ENCODE assay signal across 9 cellular contexts in the genomic region with DNA sequence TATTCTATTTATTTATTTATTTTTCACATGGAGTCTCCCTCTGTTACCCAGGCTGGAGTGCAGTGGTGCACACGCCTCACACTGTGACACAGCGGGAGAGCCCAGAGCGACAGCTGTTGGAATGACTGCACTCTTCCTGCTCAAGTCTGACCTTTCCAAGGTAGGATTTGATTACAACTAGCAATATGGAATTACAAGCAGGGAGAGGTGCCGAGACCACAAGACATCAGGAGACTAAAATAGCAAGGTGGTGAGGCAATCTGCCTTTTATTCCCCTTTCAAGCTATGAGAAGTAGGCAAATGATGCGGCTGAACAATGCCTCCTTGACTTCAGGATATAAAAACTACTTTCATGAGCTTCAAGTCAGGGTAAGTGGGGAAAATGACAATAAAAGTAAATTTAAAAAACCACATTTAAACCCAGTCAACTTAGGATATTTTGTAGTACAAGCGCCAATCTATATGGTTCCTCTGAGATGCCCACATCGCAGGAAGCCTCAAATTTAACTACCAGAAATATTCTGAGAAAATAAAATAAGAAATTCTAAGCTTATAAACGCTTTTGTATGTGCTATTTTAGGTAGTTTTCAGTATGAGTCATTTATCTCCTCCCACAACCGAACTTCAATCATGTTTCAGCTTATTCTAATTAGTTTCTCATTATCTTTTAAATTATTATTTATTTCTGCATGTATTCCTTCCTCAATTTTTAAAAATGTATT.
DNase-seq lines count a peak whose midpoint lies in the region; ATAC-seq, FAIRE-seq and TF ChIP-seq lines count a peak whose summit lies in the region.
"Had no signal": no experiment of that assay in that cellular context is flagged by ENCODE, and none has a peak within 500 bp of the region (broad histone marks: within the 10 kb centered on the region; RNA-seq: fewer than 3 reads in every experiment).

No MANE protein-coding gene starts in this region.

- H3K9me3 ChIP-seq in BLaER1 treated with 17β-estradiol and CSF1 and Interleukin-3, amounts not matched to agents 10 nM and 100 nM (replicated peaks in 1 of 11): 0 out of 22 replicates have a peak, but pooled peaks cover 0 to 9% (median 0%) of the 10 kb centered on the region in 11 experiments
- H3K9me3 ChIP-seq in Caco-2: no peaks in the 10 kb centered on the region

- 0 out of 22 replicates have a peak overlapping the region, but pooled peaks of 1 of the 11 experiments have one; percentile 10 for H3K27ac ChIP-seq in BLaER1 treated with 17β-estradiol and CSF1 and Interleukin-3, amounts not matched to agents 10 nM and 100 nM

- H3K27ac Mint-ChIP-seq in Caco-2 (ENCODE audit: unreplicated experiment): no peak overlapping the region

- FAIRE-seq in H54 (lab: Jason Lieb, UNC): peak; percentile 74

- intact Hi-C loops in Caco-2 (cut with micrococcal nuclease; ENCODE audit: unreplicated experiment): no loop called here

- CTCF ChIA-PET in Caco-2 (lab: Charles Lee): no interaction called here

- H3K4me3 ChIP-seq in BLaER1 treated with 17β-estradiol and CSF1 and Interleukin-3, amounts not matched to agents 10 nM and 100 nM: no peak overlapping the region
- H3K4me3 ChIP-seq in Caco-2 (ENCODE audit: low read depth, low read length): no peak overlapping the region

- ATAC-seq in HG02884 (IDR thresholded peaks at IDR 0.05; ENCODE audit: unreplicated experiment) (no peak), HG02642 (IDR thresholded peaks at IDR 0.05; ENCODE audit: poor library complexity, unreplicated experiment) (no peak)

- no peak for TF ChIP-seq POLR2A in H54 (IDR thresholded peaks at IDR 0.05; ENCODE audit: low read depth, low read length)

- peaks cover 9% of the 10 kb centered on the region for H3K4me1 Mint-ChIP-seq in Caco-2 (ENCODE audit: low read depth, unreplicated experiment)

- no peaks in the 10 kb centered on the region for H3K36me3 ChIP-seq in BLaER1 treated with 17β-estradiol and CSF1 and Interleukin-3, amounts not matched to agents 10 nM and 100 nM
- no peaks in the 10 kb centered on the region for H3K36me3 ChIP-seq in Caco-2 (ENCODE audit: control insufficient read depth, insufficient read depth, low read length)

- H3K4me3 Mint-ChIP-seq in Caco-2 (ENCODE audit: unreplicated experiment): no peak overlapping the region

- H3K9ac ChIP-seq in BLaER1 treated with 17β-estradiol and CSF1 and Interleukin-3, amounts not matched to agents 10 nM and 100 nM: no peak overlapping the region

- no peaks in the 10 kb centered on the region for H3K36me3 Mint-ChIP-seq in Caco-2 (ENCODE audit: insufficient read depth, unreplicated experiment)

- POLR2A ChIA-PET in Caco-2 (lab: Charles Lee): no interaction called here

- H3K27me3 Mint-ChIP-seq in Caco-2 (ENCODE audit: insufficient read depth, unreplicated experiment): no peaks in the 10 kb centered on the region

- DNase-seq in H54 (ENCODE audit: insufficient read length, low spot score): peak; percentile 38
- peak; percentile 87 to 96 for DNase-seq in NCI-H524 (lab: John Stamatoyannopoulos, UW)
- peak; percentile 67 for DNase-seq in fibroblast of peridontal ligament (ENCODE audit: extremely low read depth)
- DNase-seq in HuH-7 (ENCODE audit: low spot score): no peak
- DNase-seq in Caco-2: no peak
- DNase-seq: DND-41 had no signal

- H3K4me2 ChIP-seq in BLaER1 treated with 17β-estradiol and CSF1 and Interleukin-3, amounts not matched to agents 10 nM and 100 nM: peak overlapping the region; percentile 14 to 71 (median 51); a peak in 20 of 22 replicates

- no peak for TF ChIP-seq CTCF in Caco-2 (IDR thresholded peaks at IDR 0.05; ENCODE audit: insufficient read depth in 1 of 2, low read depth in 1 of 2, low read length in 1 of 2, severe bottlenecking in 1 of 2, unreplicated experiment in 1 of 2)

- H3K9me3 Mint-ChIP-seq in Caco-2 (ENCODE audit: unreplicated experiment): peaks cover 6% of the 10 kb centered on the region

- BruUV-seq in Caco-2 (replicated peaks; lab: Mats Ljungman, UMichigan): no TSS peak

- H4K20me1 ChIP-seq in BLaER1 treated with 17β-estradiol and CSF1 and Interleukin-3, amounts not matched to agents 10 nM and 100 nM: no peaks in the 10 kb centered on the region

- H3K27me3 ChIP-seq in BLaER1 treated with 17β-estradiol and CSF1 and Interleukin-3, amounts not matched to agents 10 nM and 100 nM: no peaks in the 10 kb centered on the region
- no peaks in the 10 kb centered on the region for H3K27me3 ChIP-seq in Caco-2 (replicated peaks; ENCODE audit: control insufficient read depth, insufficient read depth, low read length)

- peaks cover 9 to 18% (median 12%) of the 10 kb centered on the region in 10 experiments; a peak in 18 of 20 replicates for H3K4me1 ChIP-seq in BLaER1 treated with 17β-estradiol and CSF1 and Interleukin-3, amounts not matched to agents 10 nM and 100 nM
- H3K4me1 ChIP-seq in Caco-2: peaks cover 22% of the 10 kb centered on the region

Comparison
In these comparisons a context has a peak if more than half of its experiments do, and no peak if none do; other contexts are left out.
1. DNase-seq: peak in H54 (single experiment), NCI-H524 (2 of 2) and fibroblast of peridontal ligament (single experiment); none in HuH-7 (single experiment) and Caco-2 (0 of 2).